10 cellular contexts compared by ENCODE assay signal in the genomic region with DNA sequence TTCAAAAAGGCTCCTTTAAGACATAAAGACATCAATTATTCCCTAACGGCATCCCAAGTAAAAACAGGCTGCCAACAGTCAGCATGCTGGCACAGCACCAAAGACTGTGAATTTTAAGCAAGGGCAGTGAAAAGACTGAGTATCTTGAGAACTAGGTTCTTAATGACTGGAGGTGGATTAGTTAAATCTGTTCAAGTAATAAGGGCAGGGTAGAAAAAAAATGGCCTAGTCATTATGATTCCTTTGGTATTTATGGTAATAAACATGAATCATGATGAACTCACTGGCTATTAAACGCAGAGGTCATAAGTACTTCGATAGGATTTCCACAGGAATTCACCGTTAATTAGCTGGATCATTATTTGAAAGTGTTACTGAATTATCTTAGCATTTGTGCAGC.
DNase-seq lines count a peak whose midpoint lies in the region; ATAC-seq, FAIRE-seq and TF ChIP-seq lines count a peak whose summit lies in the region.
"Had no signal": no experiment of that assay in that cellular context is flagged by ENCODE, and none has a peak within 500 bp of the region (broad histone marks: within the 10 kb centered on the region; RNA-seq: fewer than 3 reads in every experiment).

No MANE protein-coding gene starts in this region.

- TF ChIP-seq POLR2A in uterus (IDR thresholded peaks at IDR 0.05), result no peak

- peak overlapping the region; percentile 73 for H3K27ac ChIP-seq in astrocyte (ENCODE audit: low read depth, low read length)
- H3K27ac ChIP-seq in uterus, result peak overlapping the region; percentile 43
- peak overlapping the region in 1 of 2 donors; percentile 10 for H3K27ac ChIP-seq in ascending aorta
- H3K27ac ChIP-seq: 22Rv1 had no signal

- H3K4me1 Mint-ChIP-seq in astrocyte (ENCODE audit: low read depth, unreplicated experiment), result no peaks in the 10 kb centered on the region

- H3K4me3 ChIP-seq in astrocyte (ENCODE audit: insufficient read depth, low read depth, low read length) (no peak overlapping the region), uterus (no peak overlapping the region), ascending aorta (no peak overlapping the region)

- no peak overlapping the region for H3K27ac Mint-ChIP-seq in astrocyte (ENCODE audit: unreplicated experiment)

- TF ChIP-seq CTCF in astrocyte (IDR thresholded peaks at IDR 0.05; ENCODE audit: insufficient read depth, low read depth, low read length), result no peak
- TF ChIP-seq CTCF in uterus (IDR thresholded peaks at IDR 0.05), result no peak
- no peak for TF ChIP-seq CTCF in ascending aorta (IDR thresholded peaks at IDR 0.05)

- H3K36me3 Mint-ChIP-seq in astrocyte (ENCODE audit: low read depth, unreplicated experiment), result peaks cover 3% of the 10 kb centered on the region

- H4K20me1 ChIP-seq in astrocyte (ENCODE audit: insufficient read depth, low read length), result no peaks in the 10 kb centered on the region

- H2AFZ ChIP-seq in astrocyte (ENCODE audit: low read depth, low read length), result no peak overlapping the region

- peak overlapping the region; percentile 16 for H3K9ac ChIP-seq in astrocyte (ENCODE audit: low read length)

- H3K9me3 Mint-ChIP-seq in astrocyte (ENCODE audit: unreplicated experiment), result no peaks in the 10 kb centered on the region

- H3K27me3 ChIP-seq in astrocyte (ENCODE audit: insufficient read depth, low read length), result no peaks in the 10 kb centered on the region
- H3K27me3 ChIP-seq in uterus, result no peaks in the 10 kb centered on the region
- H3K27me3 ChIP-seq in ascending aorta, result no peaks in the 10 kb centered on the region

- no peaks in the 10 kb centered on the region for H3K9me3 ChIP-seq in astrocyte (ENCODE audit: insufficient read depth, low read depth, low read length)
- H3K9me3 ChIP-seq in uterus, result no peaks in the 10 kb centered on the region
- no peaks in the 10 kb centered on the region for H3K9me3 ChIP-seq in ascending aorta

- H3K79me2 ChIP-seq in astrocyte (ENCODE audit: insufficient read depth, low read length), result no peaks in the 10 kb centered on the region

- DNase-seq in DMS 273 (lab: John Stamatoyannopoulos, UW; ENCODE audit: unreplicated experiment) (peak; percentile 47), DMS 273 treated with DMSO at 0.1 percent for 48 hours (lab: John Stamatoyannopoulos, UW) (no peak), astrocyte (ENCODE audit: low read depth) (peak; percentile 97), hepatic stellate cell (ENCODE audit: low spot score) (peak; percentile 3), uterus (peak; percentile 26 to 44), ascending aorta (ENCODE audit: low spot score in 2 of 2) (no peak)
- no peak for DNase-seq in activated T-cell treated with anti-CD3 and anti-CD28 coated beads, Interleukin-2, amount 50 U/mL, for 48 hours
- DNase-seq: NCI-H2107 had no signal

- H3K4me3 Mint-ChIP-seq in astrocyte (ENCODE audit: unreplicated experiment), result no peak overlapping the region

- H3K4me1 ChIP-seq in astrocyte (ENCODE audit: insufficient read depth, low read length), result peaks cover 15% of the 10 kb centered on the region
- H3K4me1 ChIP-seq in uterus, result peaks cover 0 to 6% of the 10 kb centered on the region in 2 donors
- no peaks in the 10 kb centered on the region for H3K4me1 ChIP-seq in ascending aorta

- H3K4me2 ChIP-seq in astrocyte (ENCODE audit: low read length), result peak overlapping the region; percentile 55

- FAIRE-seq in astrocyte (lab: Jason Lieb, UNC), result peak; percentile 91

- H3K27me3 Mint-ChIP-seq in astrocyte (ENCODE audit: low read depth, unreplicated experiment), result no peaks in the 10 kb centered on the region

- intact Hi-C loops in uterus (cut with DNase I; ENCODE audit: low total_unique reads), result no loop called here
- intact Hi-C loops in ascending aorta (cut with DNase I), result loop anchor here (10.0 kb wide), 1 partner anchor 655 kb away; no protein-coding TSS in a partner anchor

- ATAC-seq in GM18519 (IDR thresholded peaks at IDR 0.05; ENCODE audit: low FRiP score, unreplicated experiment), result no peak

- H3K36me3 ChIP-seq in astrocyte (ENCODE audit: insufficient read depth, low read length) (no peaks in the 10 kb centered on the region), uterus (no peaks in the 10 kb centered on the region), ascending aorta (no peaks in the 10 kb centered on the region)

Comparison
In these comparisons a context has a peak if more than half of its experiments do, and no peak if none do; other contexts are left out.
1. DNase-seq: peak in DMS 273 (single experiment), astrocyte (single experiment), hepatic stellate cell (single experiment) and uterus (2 of 2); none in DMS 273 treated with DMSO at 0.1 percent for 48 hours (single experiment), activated T-cell treated with anti-CD3 and anti-CD28 coated beads, Interleukin-2, amount 50 U/mL, for 48 hours (0 of 2) and ascending aorta (0 of 2).